In genomic region chr9:135093111-135093510, GRCh38 we compare ENCODE assay signal across 26 cellular contexts. TPM values are rescaled to one million over a fixed set of nuclear protein-coding genes. Genes with fewer than 3 reads are reported as not detected.
"Had no signal": no experiment of that assay in that cellular context is flagged by ENCODE, and none has a peak within 500 bp of the region (broad histone marks: within the 10 kb centered on the region; RNA-seq: fewer than 3 reads in every experiment).

No MANE protein-coding gene starts in this region.

- ATAC-seq: activated CD8-positive, alpha-beta memory T cell treated with anti-CD3 and anti-CD28 coated beads, Interleukin-2, amount 10 ng/mL, durations not matched to agents 7 days and 5 days; T-helper 17 cell had no signal

- H3K27ac Mint-ChIP-seq: activated B cell treated with CpG ODN at 0.5 μM for 24 hours; activated CD4-positive, alpha-beta T cell treated with anti-CD3 and anti-CD28 coated beads, Interleukin-2, amount 10 ng/mL, durations not matched to agents 24 days and 14 days; activated CD8-positive, alpha-beta memory T cell treated with anti-CD3 and anti-CD28 coated beads, Interleukin-2, amount 10 ng/mL, durations not matched to agents 7 days and 5 days; activated naive CD4-positive, alpha-beta T cell treated with anti-CD3 and anti-CD28 coated beads, Interleukin-2, amount 50 U/mL, for 24 hours; activated T-cell treated with anti-CD3 and anti-CD28 coated beads, Interleukin-2, amount 50 U/mL, for 24 hours; activated T-helper 1 cell treated with anti-CD3 and anti-CD28 coated beads, Interleukin-12 subunit alpha, Interleukin-12 subunit beta, Interleukin-2, Interleukin-4 antibody, amounts not matched to agents 30 ng/mL and 10 ng/mL and 1 ng/mL, durations not matched to agents 14 hours and 24 hours and 36 hours; T-helper 17 cell had no signal

- H3K4me3 Mint-ChIP-seq: activated B cell treated with CpG ODN at 0.5 μM for 24 hours; activated CD4-positive, alpha-beta T cell treated with anti-CD3 and anti-CD28 coated beads, Interleukin-2, amount 10 ng/mL, durations not matched to agents 24 days and 14 days; activated CD8-positive, alpha-beta memory T cell treated with anti-CD3 and anti-CD28 coated beads, Interleukin-2, amount 10 ng/mL, durations not matched to agents 7 days and 5 days; activated naive CD4-positive, alpha-beta T cell treated with anti-CD3 and anti-CD28 coated beads, Interleukin-2, amount 50 U/mL, for 24 hours; activated T-cell treated with anti-CD3 and anti-CD28 coated beads, Interleukin-2, amount 50 U/mL, for 24 hours; activated T-helper 1 cell treated with anti-CD3 and anti-CD28 coated beads, Interleukin-12 subunit alpha, Interleukin-12 subunit beta, Interleukin-2, Interleukin-4 antibody, amounts not matched to agents 30 ng/mL and 10 ng/mL and 1 ng/mL, durations not matched to agents 14 hours and 24 hours and 36 hours; T-helper 17 cell had no signal

- DNase-seq: activated B cell treated with CpG ODN at 0.5 μM for 24 hours; activated CD4-positive, alpha-beta T cell treated with anti-CD3 and anti-CD28 coated beads for 1 hour; activated CD4-positive, alpha-beta T cell treated with anti-CD3 and anti-CD28 coated beads, Interleukin-2, amount 10 ng/mL, durations not matched to agents 24 days and 14 days; activated CD4-positive, alpha-beta T cell treated with anti-CD3 and anti-CD28 coated beads, Interleukin-2, amount 50 U/mL, for 48 hours; activated CD8-positive, alpha-beta memory T cell treated with anti-CD3 and anti-CD28 coated beads, Interleukin-2, amount 10 ng/mL, durations not matched to agents 7 days and 5 days; activated effector memory CD4-positive, alpha-beta T cell treated with Interleukin-2 at 50 U/mL for 16 hours; activated naive CD4-positive, alpha-beta T cell; activated T-cell treated with anti-CD3 and anti-CD28 coated beads, Interleukin-2, amount 50 U/mL, for 24 hours; amniotic stem cell; KG1; NCI-H1048; NCI-H1417 treated with DMSO at 0.1 percent for 48 hours; NCI-H1694; NCI-H2081; NCI-H2227 treated with DMSO at 0.1 percent for 48 hours; NCI-H446 treated with DMSO at 0.1 percent for 48 hours; NCI-H524 treated with DMSO at 0.1 percent for 48 hours; NCI-H748 treated with DMSO at 0.1 percent for 48 hours; SIG-M5; T-helper 17 cell; T-helper 9 cell had no signal

- H3K9me3 Mint-ChIP-seq: activated B cell treated with CpG ODN at 0.5 μM for 24 hours; activated CD4-positive, alpha-beta T cell treated with anti-CD3 and anti-CD28 coated beads, Interleukin-2, amount 10 ng/mL, durations not matched to agents 24 days and 14 days; activated naive CD4-positive, alpha-beta T cell treated with anti-CD3 and anti-CD28 coated beads, Interleukin-2, amount 50 U/mL, for 24 hours; activated T-helper 1 cell treated with anti-CD3 and anti-CD28 coated beads, Interleukin-12 subunit alpha, Interleukin-12 subunit beta, Interleukin-2, Interleukin-4 antibody, amounts not matched to agents 30 ng/mL and 10 ng/mL and 1 ng/mL, durations not matched to agents 14 hours and 24 hours and 36 hours had no signal

- H3K36me3 Mint-ChIP-seq: activated CD8-positive, alpha-beta memory T cell treated with anti-CD3 and anti-CD28 coated beads, Interleukin-2, amount 10 ng/mL, durations not matched to agents 7 days and 5 days; activated naive CD4-positive, alpha-beta T cell treated with anti-CD3 and anti-CD28 coated beads, Interleukin-2, amount 50 U/mL, for 24 hours had no signal

- H3K4me1 Mint-ChIP-seq: activated B cell treated with CpG ODN at 0.5 μM for 24 hours; activated CD4-positive, alpha-beta T cell treated with anti-CD3 and anti-CD28 coated beads, Interleukin-2, amount 10 ng/mL, durations not matched to agents 24 days and 14 days; activated naive CD4-positive, alpha-beta T cell treated with anti-CD3 and anti-CD28 coated beads, Interleukin-2, amount 50 U/mL, for 24 hours; T-helper 17 cell had no signal

- H3K27ac ChIP-seq: RWPE1 had no signal

RNA-seq across cellular contexts. Expression of gene OLFM1, which starts 5.6 kb away (rescaled TPM):
- total RNA-seq: activated B cell treated with CpG ODN at 0.5 μM for 24 hours, LHCN-M2, OCI-LY7, T-helper 17 cell had no signal
